ENCODE assay signal across 19 cellular contexts in genomic region chr6:166580076-166581050, GRCh38.
"Had no signal": no experiment of that assay in that cellular context is flagged by ENCODE, and none has a peak within 500 bp of the region (broad histone marks: within the 10 kb centered on the region; RNA-seq: fewer than 3 reads in every experiment).

No MANE protein-coding gene starts in this region.

- H3K4me3 ChIP-seq: breast epithelium, esophagus muscularis mucosa, heart right ventricle, left ventricle myocardium inferior, pancreas, sigmoid colon, spleen, thoracic aorta had no signal

- H3K27me3 Mint-ChIP-seq: activated naive CD8-positive, alpha-beta T cell treated with anti-CD3 and anti-CD28 coated beads for 36 hours; naive B cell; stimulated activated memory B cell treated with anti-CD40 and anti-IgM and Interleukin-4, amounts not matched to agents 10 μg/mL and 1 μg/mL and 100 μg/mL, for 72 hours had no signal

- H3K4me1 ChIP-seq: breast epithelium, pancreas had no signal

- H3K27ac Mint-ChIP-seq: activated naive CD8-positive, alpha-beta T cell treated with anti-CD3 and anti-CD28 coated beads for 36 hours; naive B cell; stimulated activated memory B cell treated with anti-CD40 and anti-IgM and Interleukin-4, amounts not matched to agents 10 μg/mL and 1 μg/mL and 100 μg/mL, for 72 hours; T-helper 2 cell treated with Interferon-gamma antibody and Interleukin-4, amounts not matched to agents 5 μg/mL and 100 μg/mL, for 36 hours had no signal

- H3K4me3 Mint-ChIP-seq: activated naive CD8-positive, alpha-beta T cell treated with anti-CD3 and anti-CD28 coated beads for 36 hours; naive B cell; stimulated activated memory B cell treated with anti-CD40 and anti-IgM and Interleukin-4, amounts not matched to agents 10 μg/mL and 1 μg/mL and 100 μg/mL, for 72 hours; T-helper 2 cell treated with Interferon-gamma antibody and Interleukin-4, amounts not matched to agents 5 μg/mL and 100 μg/mL, for 36 hours had no signal

- H3K9me3 ChIP-seq: pancreas, sigmoid colon, thoracic aorta had no signal

- ATAC-seq: heart right ventricle; pancreas; stimulated activated memory B cell treated with anti-CD40 and anti-IgM and Interleukin-4, amounts not matched to agents 10 μg/mL and 1 μg/mL and 100 μg/mL, for 72 hours had no signal

- H3K36me3 ChIP-seq: breast epithelium, pancreas, sigmoid colon, thoracic aorta had no signal

- H3K27ac ChIP-seq: breast epithelium, esophagus muscularis mucosa, heart right ventricle, left ventricle myocardium inferior, pancreas, sigmoid colon, spleen, thoracic aorta had no signal

- H3K9me3 Mint-ChIP-seq: T-helper 2 cell treated with Interferon-gamma antibody and Interleukin-4, amounts not matched to agents 5 μg/mL and 100 μg/mL, for 36 hours had no signal

- DNase-seq: activated CD4-positive, alpha-beta T cell treated with anti-CD3 and anti-CD28 coated beads, Interleukin-2, amount 50 U/mL, for 4 hours; activated naive CD8-positive, alpha-beta T cell treated with anti-CD3 and anti-CD28 coated beads for 36 hours; activated T-cell treated with anti-CD3 and anti-CD28 coated beads for 4 hours; effector CD4-positive, alpha-beta T cell; heart right ventricle; kidney glomerular epithelial cell; left ventricle myocardium inferior; mammary epithelial cell; naive B cell; pancreas; sigmoid colon; stimulated activated CD4-positive, alpha-beta T cell treated with anti-CD3 and anti-CD28 coated beads, Interleukin-4, amount 100 ng/mL, for 4 hours had no signal

- H3K27me3 ChIP-seq: breast epithelium, esophagus muscularis mucosa, heart right ventricle, pancreas, sigmoid colon, spleen had no signal

- FAIRE-seq: pancreas, TTC549 had no signal

- H3K4me1 Mint-ChIP-seq: activated naive CD8-positive, alpha-beta T cell treated with anti-CD3 and anti-CD28 coated beads for 36 hours; stimulated activated memory B cell treated with anti-CD40 and anti-IgM and Interleukin-4, amounts not matched to agents 10 μg/mL and 1 μg/mL and 100 μg/mL, for 72 hours had no signal
